In the genomic region with DNA sequence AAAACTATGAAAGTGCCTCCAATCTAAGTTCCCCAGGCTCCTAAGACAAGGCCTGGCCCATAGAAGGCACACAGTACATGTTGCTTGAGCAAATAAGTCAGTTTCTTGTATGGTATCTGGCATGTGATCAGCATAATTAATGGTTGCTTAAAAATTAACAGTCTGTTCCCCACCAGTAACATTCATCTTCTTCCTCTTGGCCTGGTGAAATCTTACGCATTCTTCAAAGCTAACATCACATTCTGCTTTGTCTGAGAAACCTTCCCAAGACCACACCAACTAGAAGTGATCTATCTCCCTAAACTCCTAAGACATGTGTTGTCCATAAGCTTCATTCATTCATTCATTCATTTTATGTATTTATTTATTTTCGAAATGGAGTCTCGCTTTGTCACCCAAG, we compare ENCODE assay signal across 33 cellular contexts. TPM values are rescaled to one million over a fixed set of nuclear protein-coding genes. Genes with fewer than 3 reads are reported as not detected.
"Had no signal": no experiment of that assay in that cellular context is flagged by ENCODE, and none has a peak within 500 bp of the region (broad histone marks: within the 10 kb centered on the region; RNA-seq: fewer than 3 reads in every experiment).

No MANE protein-coding gene starts in this region.

- H3K4me1 Mint-ChIP-seq: stimulated activated memory B cell treated with anti-CD40 and anti-IgM and Interleukin-4, amounts not matched to agents 10 μg/mL and 1 μg/mL and 100 μg/mL, for 72 hours; WTC11 had no signal

- H3K4me1 ChIP-seq: prostate gland had no signal

- H3K27ac ChIP-seq: heart right ventricle, pancreas, prostate gland, sigmoid colon, upper lobe of right lung had no signal

- H3K36me3 ChIP-seq: heart right ventricle, pancreas, prostate gland, sigmoid colon, upper lobe of right lung had no signal

- H3K4me3 Mint-ChIP-seq: activated CD8-positive, alpha-beta T cell treated with anti-CD3 and anti-CD28 coated beads for 36 hours; activated naive CD8-positive, alpha-beta T cell; effector memory CD8-positive, alpha-beta T cell; naive thymus-derived CD4-positive, alpha-beta T cell; neural crest cell; stimulated activated memory B cell treated with anti-CD40 and anti-IgM and Interleukin-4, amounts not matched to agents 10 μg/mL and 1 μg/mL and 100 μg/mL, for 72 hours; stimulated activated naive CD8-positive, alpha-beta T cell treated with anti-CD3 and anti-CD28 coated beads, Interleukin-15, amount 100 ng/mL, for 72 hours; T-helper 1 cell treated with Interleukin-12 subunit alpha and Interleukin-12 subunit beta and Interleukin-4 antibody, amounts not matched to agents 30 μg/mL and 1 μg/mL, for 36 hours; WTC11 had no signal

- H3K27me3 ChIP-seq: heart right ventricle, pancreas, sigmoid colon, upper lobe of right lung had no signal

- ATAC-seq: activated CD8-positive, alpha-beta T cell treated with anti-CD3 and anti-CD28 coated beads for 36 hours; effector memory CD8-positive, alpha-beta T cell; heart right ventricle; left cardiac atrium; naive thymus-derived CD4-positive, alpha-beta T cell; stimulated activated memory B cell treated with anti-CD40 and anti-IgM and Interleukin-4, amounts not matched to agents 10 μg/mL and 1 μg/mL and 100 μg/mL, for 72 hours; stimulated activated naive CD8-positive, alpha-beta T cell treated with anti-CD3 and anti-CD28 coated beads, Interleukin-15, amount 100 ng/mL, for 72 hours; upper lobe of right lung; WTC11 had no signal

- H3K9me3 Mint-ChIP-seq: activated CD8-positive, alpha-beta T cell treated with anti-CD3 and anti-CD28 coated beads for 36 hours; effector memory CD8-positive, alpha-beta T cell; stimulated activated memory B cell treated with anti-CD40 and anti-IgM and Interleukin-4, amounts not matched to agents 10 μg/mL and 1 μg/mL and 100 μg/mL, for 72 hours; WTC11 had no signal

- H3K4me3 ChIP-seq: heart right ventricle, pancreas, prostate gland, sigmoid colon, upper lobe of right lung had no signal

- H3K27me3 Mint-ChIP-seq: activated CD8-positive, alpha-beta T cell treated with anti-CD3 and anti-CD28 coated beads for 36 hours; activated naive CD8-positive, alpha-beta T cell; effector memory CD8-positive, alpha-beta T cell; naive thymus-derived CD4-positive, alpha-beta T cell; stimulated activated naive CD8-positive, alpha-beta T cell treated with anti-CD3 and anti-CD28 coated beads, Interleukin-15, amount 100 ng/mL, for 72 hours had no signal

- H3K36me3 Mint-ChIP-seq: activated naive CD8-positive, alpha-beta T cell; stimulated activated memory B cell treated with anti-CD40 and anti-IgM and Interleukin-4, amounts not matched to agents 10 μg/mL and 1 μg/mL and 100 μg/mL, for 72 hours; WTC11 had no signal

- H3K27ac Mint-ChIP-seq: activated CD8-positive, alpha-beta T cell treated with anti-CD3 and anti-CD28 coated beads for 36 hours; activated naive CD8-positive, alpha-beta T cell; effector memory CD8-positive, alpha-beta T cell; stimulated activated memory B cell treated with anti-CD40 and anti-IgM and Interleukin-4, amounts not matched to agents 10 μg/mL and 1 μg/mL and 100 μg/mL, for 72 hours; stimulated activated naive CD8-positive, alpha-beta T cell treated with anti-CD3 and anti-CD28 coated beads, Interleukin-15, amount 100 ng/mL, for 72 hours; T-helper 1 cell treated with Interleukin-12 subunit alpha and Interleukin-12 subunit beta and Interleukin-4 antibody, amounts not matched to agents 30 μg/mL and 1 μg/mL, for 36 hours; WTC11 had no signal

- DNase-seq: activated CD4-positive, alpha-beta T cell treated with anti-CD3 and anti-CD28 coated beads for 1 hour; activated CD4-positive, alpha-beta T cell treated with anti-CD3 and anti-CD28 coated beads, Interleukin-2, amount 50 U/mL, for 1 hour; activated CD8-positive, alpha-beta T cell treated with anti-CD3 and anti-CD28 coated beads for 36 hours; activated effector memory CD4-positive, alpha-beta T cell treated with Interleukin-2 at 50 U/mL for 16 hours; activated naive CD4-positive, alpha-beta T cell treated with Interleukin-2 at 50 U/mL for 16 hours; activated T-cell treated with anti-CD3 and anti-CD28 coated beads for 4 hours; amniotic stem cell; caudate nucleus; cortex of kidney; effector memory CD8-positive, alpha-beta T cell; foreskin fibroblast; heart right ventricle; left cardiac atrium; mammary epithelial cell; midbrain; naive thymus-derived CD4-positive, alpha-beta T cell; nucleus accumbens; pancreas; sigmoid colon; small intestine; stimulated activated CD4-positive, alpha-beta T cell treated with anti-CD3 and anti-CD28 coated beads, Interleukin-4, amount 100 ng/mL, for 24 hours; stimulated activated naive CD8-positive, alpha-beta T cell treated with anti-CD3 and anti-CD28 coated beads, Interleukin-15, amount 100 ng/mL, for 72 hours; substantia nigra; SW 1271; T1000; upper lobe of right lung had no signal

- H3K9me3 ChIP-seq: heart right ventricle, pancreas, prostate gland, sigmoid colon, upper lobe of right lung had no signal

RNA-seq across cellular contexts. Expression of a gene that starts 48.1 kb away (rescaled TPM):
- total RNA-seq: chondrocyte, mammary epithelial cell, neural crest cell, WTC11 had no signal
- polyA plus RNA-seq: mammary epithelial cell had no signal
